In genomic region chr14:91510171-91511013, GRCh38 we compare ENCODE assay signal across 1 cellular context.
TF ChIP-seq lines count a peak whose summit lies in the region.

Gene PPP4R3A (minus strand): TSS chr14:91510310. CDS start chr14:91509647, 663 bp downstream.

TF ChIP-seq in GM12878, 131 proteins besides CTCF, POLR2A, EP300 and RAD21 (continued from another document and continues in another):
- TF ChIP-seq CEBPZ (IDR thresholded peaks at IDR 0.05; ENCODE audit: low read depth, low read length) (no peak), MXI1 (IDR thresholded peaks at IDR 0.05; ENCODE audit: low read depth, low read length) (peak; percentile 95), TCF12 (IDR thresholded peaks at IDR 0.05; ENCODE audit: low read depth, low read length) (peak; percentile 36; the same call in 1 of the 2 replicates), ZNF622 (IDR thresholded peaks at IDR 0.05) (no peak), ZNF687 (IDR thresholded peaks at IDR 0.05) (peak; percentile 69), EED (IDR thresholded peaks at IDR 0.05; ENCODE audit: low read depth) (peak; percentile 77), TAF1 (IDR thresholded peaks at IDR 0.05; ENCODE audit: borderline replicate concordance, low read depth, low read length) (peak; percentile 99), CBX3 (IDR thresholded peaks at IDR 0.05; ENCODE audit: borderline replicate concordance, low read depth) (no peak), YY1 (IDR thresholded peaks at IDR 0.05; ENCODE audit: low read depth, low read length) (peak; percentile 98), ATF3 (IDR thresholded peaks at IDR 0.05; ENCODE audit: borderline replicate concordance, extremely low read depth, low read depth, low read length) (peak; percentile 65; the same call in 1 of the 2 replicates), CREM (IDR thresholded peaks at IDR 0.05; ENCODE audit: low read depth) (peak; percentile 99), POLR2AphosphoS5 (IDR thresholded peaks at IDR 0.05; ENCODE audit: low read length) (peak; percentile 92), RB1 (IDR thresholded peaks at IDR 0.05; ENCODE audit: borderline replicate concordance) (peak; percentile 87; the same call in 1 of the 2 replicates), SIX5 (IDR thresholded peaks at IDR 0.05; ENCODE audit: low read depth, low read length, severe bottlenecking) (peak; percentile 45), ZBTB33 (IDR thresholded peaks at IDR 0.05) (peak; percentile 61), ZNF384 (IDR thresholded peaks at IDR 0.05; ENCODE audit: borderline replicate concordance, low read depth, low read length) (no peak), CREB1 (IDR thresholded peaks at IDR 0.05; ENCODE audit: low read depth) (peak; percentile 99), NKRF (conservative IDR thresholded peaks at IDR 0.05) (peak; percentile 77; the same call in 1 of the 2 replicates), TARDBP (IDR thresholded peaks at IDR 0.05; ENCODE audit: borderline replicate concordance) (no peak; the same call in 1 of the 2 replicates), RELA (IDR thresholded peaks at IDR 0.05; ENCODE audit: borderline replicate concordance, partially characterized antibody) (peak; percentile 60), RAD51 (IDR thresholded peaks at IDR 0.05) (no peak), NRF1 (conservative IDR thresholded peaks at IDR 0.05; ENCODE audit: low read depth, low read length) (no peak), KDM1A (IDR thresholded peaks at IDR 0.05; ENCODE audit: borderline replicate concordance) (no peak), BACH1 (IDR thresholded peaks at IDR 0.05; ENCODE audit: borderline replicate concordance) (peak; percentile 50; the same call in 1 of the 2 replicates), MAX (IDR thresholded peaks at IDR 0.05; ENCODE audit: low read depth, low read length) (peak; percentile 92), ZNF592 (IDR thresholded peaks at IDR 0.05) (no peak), NR2C1 (IDR thresholded peaks at IDR 0.05) (peak; percentile 83), MYC (IDR thresholded peaks at IDR 0.05; ENCODE audit: insufficient read depth, insufficient read length, insufficient replicate concordance, low read length, severe bottlenecking) (peak; percentile 93), ESRRA (IDR thresholded peaks at IDR 0.05; ENCODE audit: low read length) (peak; percentile 43; the same call in 1 of the 2 replicates), SPI1 (IDR thresholded peaks at IDR 0.05; ENCODE audit: borderline replicate concordance, insufficient read depth, low read depth, low read length) (0 out of 2 replicates have a peak, but pooled peaks have one; percentile 5), MLLT1 (IDR thresholded peaks at IDR 0.05) (peak; percentile 94)
- TF ChIP-seq, protein P1, sequence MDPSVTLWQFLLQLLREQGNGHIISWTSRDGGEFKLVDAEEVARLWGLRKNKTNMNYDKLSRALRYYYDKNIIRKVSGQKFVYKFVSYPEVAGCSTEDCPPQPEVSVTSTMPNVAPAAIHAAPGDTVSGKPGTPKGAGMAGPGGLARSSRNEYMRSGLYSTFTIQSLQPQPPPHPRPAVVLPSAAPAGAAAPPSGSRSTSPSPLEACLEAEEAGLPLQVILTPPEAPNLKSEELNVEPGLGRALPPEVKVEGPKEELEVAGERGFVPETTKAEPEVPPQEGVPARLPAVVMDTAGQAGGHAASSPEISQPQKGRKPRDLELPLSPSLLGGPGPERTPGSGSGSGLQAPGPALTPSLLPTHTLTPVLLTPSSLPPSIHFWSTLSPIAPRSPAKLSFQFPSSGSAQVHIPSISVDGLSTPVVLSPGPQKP (IDR thresholded peaks at IDR 0.05; ENCODE audit: low read depth, low read length): peak; percentile 69; the same call in 1 of the 2 replicates
